ENCODE assay signal across 8 cellular contexts in the genomic region with DNA sequence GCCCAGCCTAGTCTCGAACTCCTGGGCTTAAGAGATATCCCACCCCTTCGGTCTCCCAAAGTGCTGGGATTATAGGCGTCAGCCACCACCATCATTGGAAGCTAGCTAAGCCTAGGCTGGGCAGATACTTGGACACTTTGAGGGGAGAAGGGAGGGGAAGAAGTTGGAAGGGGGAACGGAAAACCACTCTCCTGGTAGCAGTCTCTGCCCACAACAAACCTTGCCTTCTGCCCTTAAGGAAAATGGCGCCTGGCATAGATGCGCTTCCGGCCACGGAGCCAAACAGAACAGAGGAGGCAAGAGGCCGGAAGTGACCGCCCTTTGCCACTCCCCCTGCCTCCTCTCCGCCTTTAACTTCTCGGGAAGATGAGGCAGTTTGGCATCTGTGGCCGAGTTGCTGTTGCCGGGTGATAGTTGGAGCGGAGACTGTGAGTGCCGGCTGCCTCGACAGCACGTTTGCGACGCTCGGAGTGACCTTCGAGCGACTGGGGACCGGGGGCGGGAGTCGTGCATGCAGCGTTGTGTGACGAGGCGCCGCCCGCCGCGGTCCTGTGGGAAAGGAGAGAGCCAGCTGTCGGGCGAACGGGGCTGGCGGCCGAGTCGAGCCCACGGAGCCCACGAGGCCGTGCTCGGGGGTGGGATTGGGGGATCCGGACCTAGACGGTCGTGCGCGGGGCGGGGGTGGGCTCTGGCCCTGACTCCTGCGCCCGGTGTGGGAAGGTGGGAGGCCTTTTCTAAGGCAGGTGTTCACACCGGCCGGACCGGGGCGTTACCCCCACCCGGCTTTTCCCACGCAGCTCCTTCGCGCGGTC. TPM values are rescaled to one million over a fixed set of nuclear protein-coding genes. Genes with fewer than 3 reads are reported as not detected.
DNase-seq lines count a peak whose midpoint lies in the region; ATAC-seq and TF ChIP-seq lines count a peak whose summit lies in the region.

A gene (plus strand): TSS at position 327 of the 812 bp plus-strand sequence. CDS start 1,143 bp downstream, outside the sequence.

- H3K27ac ChIP-seq in KMS-11 (no peak within 1 kb of the TSS), Peyer's patch (peak within 1 kb of the TSS; percentile 78 to 94 (median 87)), muscle layer of colon (ENCODE audit: low read depth, low read length) (peak within 1 kb of the TSS; percentile 82)

- H3K27me3 ChIP-seq in KMS-11 (ENCODE audit: insufficient read depth, low read depth) = no peaks in the 10 kb centered on the region
- H3K27me3 ChIP-seq in Peyer's patch = no peaks in the 10 kb centered on the region
- H3K27me3 ChIP-seq in muscle layer of colon (ENCODE audit: control insufficient read depth in 1 of 2, insufficient read depth in 2 of 2, low read length in 2 of 2) = no peaks in the 10 kb centered on the region

- H3K4me3 ChIP-seq in KMS-11 (IDR thresholded peaks at IDR 0.05; ENCODE audit: insufficient read depth, low read depth, low read length) (peak within 1 kb of the TSS; percentile 90), Peyer's patch (peak within 1 kb of the TSS; percentile 75 to 94 (median 86)), muscle layer of colon (ENCODE audit: low read depth in 1 of 2, low read length in 2 of 2) (peak within 1 kb of the TSS; percentile 80 to 94)

- peak; percentile 93 for ATAC-seq in GM21737 (IDR thresholded peaks at IDR 0.05; ENCODE audit: unreplicated experiment)
- peak; percentile 99 for ATAC-seq in esophagus mucosa

- H2AFZ ChIP-seq in KMS-11 (ENCODE audit: low read depth) = peak within 1 kb of the TSS; percentile 92

- no peaks in the 10 kb centered on the region; the same call in 1 of the 2 replicates for H3K79me2 ChIP-seq in KMS-11 (ENCODE audit: insufficient read depth, low read depth)

- TF ChIP-seq POLR2A in Peyer's patch (IDR thresholded peaks at IDR 0.05) = peak; percentile 38 to 78

- peak within 1 kb of the TSS; percentile 56; the same call in 1 of the 2 replicates for H3K9ac ChIP-seq in KMS-11
- peak within 1 kb of the TSS; percentile 17 for H3K9ac ChIP-seq in muscle layer of colon (ENCODE audit: low read length)

- H3K4me1 ChIP-seq in KMS-11 (ENCODE audit: low read depth, poor library complexity, severe bottlenecking) (peaks cover 9% of the 10 kb centered on the region), Peyer's patch (peaks cover 0 to 9% (median 0%) of the 10 kb centered on the region in 4 donors), muscle layer of colon (ENCODE audit: insufficient read depth, low read length) (peaks cover 5% of the 10 kb centered on the region)

- H3K9me3 ChIP-seq in Peyer's patch (no peaks in the 10 kb centered on the region), muscle layer of colon (ENCODE audit: low read length) (no peaks in the 10 kb centered on the region)

- peak; percentile 88 for DNase-seq in DMS53 treated with DMSO at 0.1 percent for 48 hours (lab: John Stamatoyannopoulos, UW; ENCODE audit: unreplicated experiment)
- DNase-seq in Peyer's patch = peak; percentile 92 to 97 (median 93)
- peak; percentile 89 to 90 for DNase-seq in activated T-cell treated with anti-CD3 and anti-CD28 coated beads, Interleukin-2, amount 50 U/mL, for 48 hours
- DNase-seq in stimulated activated CD8-positive, alpha-beta memory T cell treated with anti-CD3 and anti-CD28 coated beads, Interleukin-7, amount 100 ng/mL, for 24 hours (ENCODE audit: low read depth) = peak; percentile 75

- peak within 1 kb of the TSS; percentile 66 for H3K4me2 ChIP-seq in KMS-11

- H3K36me3 ChIP-seq in KMS-11 (ENCODE audit: insufficient read depth) (peaks cover 3% of the 10 kb centered on the region; the same call in 1 of the 2 replicates), Peyer's patch (peaks cover 0 to 28% (median 0%) of the 10 kb centered on the region in 3 donors), muscle layer of colon (ENCODE audit: insufficient read depth, low read length) (peaks cover 16% of the 10 kb centered on the region)

- H4K20me1 ChIP-seq in KMS-11 (ENCODE audit: insufficient read depth) = no peaks in the 10 kb centered on the region

- TF ChIP-seq CTCF in KMS-11 (conservative IDR thresholded peaks at IDR 0.05; ENCODE audit: low read depth, low read length) (no peak), Peyer's patch (IDR thresholded peaks at IDR 0.05) (no peak)

RNA-seq across cellular contexts. Expression of the gene that starts here (rescaled TPM):
- total RNA-seq in Peyer's patch = 100 to 1,000 TPM in 1 of 4 donors, 10 to 100 TPM in 3; 34.0 to 124 (median 45.3) TPM
- total RNA-seq in esophagus mucosa = 42.0 TPM
